Comparison of ENCODE assay signal across 11 cellular contexts in genomic region chr20:16580127-16580526, GRCh38. TPM values are rescaled to one million over a fixed set of nuclear protein-coding genes. Genes with fewer than 3 reads are reported as not detected.
DNase-seq lines count a peak whose midpoint lies in the region; ATAC-seq and TF ChIP-seq lines count a peak whose summit lies in the region.
"Had no signal": no experiment of that assay in that cellular context is flagged by ENCODE, and none has a peak within 500 bp of the region (broad histone marks: within the 10 kb centered on the region; RNA-seq: fewer than 3 reads in every experiment).

No MANE protein-coding gene starts in this region.

- H3K79me2 ChIP-seq in mammary epithelial cell (ENCODE audit: insufficient read depth, low read length), result no peaks in the 10 kb centered on the region

- CTCF ChIA-PET in mammary epithelial cell (lab: Charles Lee; ENCODE audit: low non-redundant PET), result interaction anchor here (0.6 kb wide), 2 partner anchors 17 to 638 kb away, joined by 3 read pairs; no protein-coding TSS in a partner anchor
- CTCF ChIA-PET in Calu3 (lab: Charles Lee), result no interaction called here

- peaks cover 18% of the 10 kb centered on the region for H3K4me1 ChIP-seq in mammary epithelial cell (ENCODE audit: insufficient read depth, low read length)
- peaks cover 0 to 16% (median 2%) of the 10 kb centered on the region in 4 donors for H3K4me1 ChIP-seq in right lobe of liver

- intact Hi-C loops in mammary epithelial cell (cut with micrococcal nuclease) (no loop called here), right lobe of liver (cut with DNase I) (no loop called here), Calu3 (cut with micrococcal nuclease; ENCODE audit: unreplicated experiment) (no loop called here)

- peak; percentile 73 to 92 (median 84) for ATAC-seq in right lobe of liver
- no peak for ATAC-seq in HG03432 (IDR thresholded peaks at IDR 0.05; ENCODE audit: unreplicated experiment)
- ATAC-seq in HG03469 (IDR thresholded peaks at IDR 0.05; ENCODE audit: unreplicated experiment), result no peak
- ATAC-seq: natural killer cell had no signal

- H3K27me3 Mint-ChIP-seq in Calu3 (ENCODE audit: unreplicated experiment), result no peaks in the 10 kb centered on the region

- H3K36me3 Mint-ChIP-seq in Calu3 (ENCODE audit: insufficient read depth, unreplicated experiment), result no peaks in the 10 kb centered on the region
- H3K36me3 Mint-ChIP-seq: natural killer cell had no signal

- in situ Hi-C loops in mammary epithelial cell (cut with MboI; ENCODE audit: low sequenced_read_pairs in 2 of 2), result no loop called here

- 0% methylated on average over 3 of the region's 3 CpGs for WGBS in mammary epithelial cell (ENCODE audit: low coverage, missing lambda C conversion rate)
- WGBS in right lobe of liver (ENCODE audit: insufficient coverage, low coverage, low lambda C conversion rate, missing lambda C conversion rate), result 9% methylated on average over 3 of the region's 3 CpGs

- H3K4me2 ChIP-seq in mammary epithelial cell (ENCODE audit: insufficient read depth, low read depth, low read length), result no peak overlapping the region

- H3K27ac ChIP-seq in mammary epithelial cell (ENCODE audit: insufficient read depth, low read depth, low read length), result no peak overlapping the region
- no peak overlapping the region for H3K27ac ChIP-seq in right lobe of liver
- H3K27ac ChIP-seq: C4-2B had no signal

- TF ChIP-seq POLR2A in right lobe of liver (IDR thresholded peaks at IDR 0.05), result no peak

- no TSS peak for BruUV-seq in mammary epithelial cell (replicated peaks; lab: Mats Ljungman, UMichigan)
- BruUV-seq in Calu3 (replicated peaks; lab: Mats Ljungman, UMichigan), result no TSS peak

- H3K27ac Mint-ChIP-seq in Calu3 (ENCODE audit: unreplicated experiment), result no peak overlapping the region
- H3K27ac Mint-ChIP-seq: natural killer cell had no signal

- H3K27me3 ChIP-seq in mammary epithelial cell (ENCODE audit: insufficient read depth, low read length) (no peaks in the 10 kb centered on the region), right lobe of liver (no peaks in the 10 kb centered on the region)

- H2AFZ ChIP-seq in mammary epithelial cell (ENCODE audit: low read depth, low read length), result peak overlapping the region; percentile 4

- dilution Hi-C loops in mammary epithelial cell (cut with HindIII; ENCODE audit: low sequenced_read_pairs), result no loop called here

- no peaks in the 10 kb centered on the region for H3K4me1 Mint-ChIP-seq in Calu3 (ENCODE audit: low read depth, unreplicated experiment)

- no peaks in the 10 kb centered on the region for H3K9me3 Mint-ChIP-seq in Calu3 (ENCODE audit: low read depth, unreplicated experiment)
- H3K9me3 Mint-ChIP-seq: natural killer cell had no signal

- H3K9ac ChIP-seq in mammary epithelial cell (ENCODE audit: insufficient read depth, low read length), result no peak overlapping the region

- TF ChIP-seq CTCF in AG09309 (IDR thresholded peaks at IDR 0.05; ENCODE audit: control insufficient read depth, insufficient read depth, low read depth, low read length, missing control alignments), result no peak
- no peak for TF ChIP-seq CTCF in mammary epithelial cell (conservative IDR thresholded peaks at IDR 0.05 in 1 of 2, IDR thresholded peaks at IDR 0.05 in 1 of 2; ENCODE audit: extremely low read depth in 1 of 2, insufficient read depth in 1 of 2, low read depth in 1 of 2, low read length in 2 of 2)
- TF ChIP-seq CTCF in right lobe of liver (IDR thresholded peaks at IDR 0.05), result no peak
- TF ChIP-seq CTCF in Calu3 (IDR thresholded peaks at IDR 0.05; ENCODE audit: unreplicated experiment), result no peak

- DNase-seq in AG09309 (ENCODE audit: low read depth) (peak; percentile 69), NCI-H1092 treated with DMSO at 0.1 percent for 48 hours (lab: John Stamatoyannopoulos, UW) (peak; percentile 29), mammary epithelial cell (peak; percentile 76), right lobe of liver (no peak), Calu3 (no peak)
- DNase-seq in activated CD4-positive, alpha-beta T cell treated with anti-CD3 and anti-CD28 coated beads, Interleukin-2, amount 50 U/mL, for 48 hours, result no peak
- DNase-seq: natural killer cell; stimulated activated CD8-positive, alpha-beta memory T cell treated with anti-CD3 and anti-CD28 coated beads, Interleukin-4, amount 100 ng/mL, for 48 hours had no signal

- H3K4me3 Mint-ChIP-seq in Calu3 (ENCODE audit: low read depth, unreplicated experiment), result no peak overlapping the region
- H3K4me3 Mint-ChIP-seq: natural killer cell had no signal

- H3K9me3 ChIP-seq in mammary epithelial cell (replicated peaks; ENCODE audit: insufficient read depth, low read length) (no peaks in the 10 kb centered on the region), right lobe of liver (no peaks in the 10 kb centered on the region)

- H3K4me3 ChIP-seq in AG09309 (ENCODE audit: control insufficient read depth, low read depth, low read length) (no peak overlapping the region), mammary epithelial cell (replicated peaks in 1 of 3; ENCODE audit: insufficient read depth in 1 of 3, low read depth in 2 of 3, low read length in 3 of 3) (no peak overlapping the region), right lobe of liver (no peak overlapping the region)

- H4K20me1 ChIP-seq in mammary epithelial cell (ENCODE audit: insufficient read depth, low read length), result no peaks in the 10 kb centered on the region

- H3K36me3 ChIP-seq in mammary epithelial cell (ENCODE audit: insufficient read depth, low read length) (no peaks in the 10 kb centered on the region), right lobe of liver (no peaks in the 10 kb centered on the region)

RNA-seq across cellular contexts. Expression of gene KIF16B, which starts 6.9 kb away (rescaled TPM):
- total RNA-seq in mammary epithelial cell (10 to 100 TPM; 12.2 to 15.0 TPM), right lobe of liver (10 to 100 TPM in 5 of 6 experiments, 1 to 10 TPM in 1; 8.4 to 15.9 (median 11.7) TPM), Calu3 (2022) (4.3 TPM in 2 replicates)
- polyA plus RNA-seq in mammary epithelial cell, result 4.6 TPM
- 9.1 TPM for polyA minus RNA-seq in mammary epithelial cell

Comparison
In these comparisons a context has a peak if more than half of its experiments do, and no peak if none do; other contexts are left out.
1. DNase-seq: peak in AG09309 (single experiment), NCI-H1092 treated with DMSO at 0.1 percent for 48 hours (single experiment) and mammary epithelial cell (single experiment); none in right lobe of liver (0 of 3), activated CD4-positive, alpha-beta T cell treated with anti-CD3 and anti-CD28 coated beads, Interleukin-2, amount 50 U/mL, for 48 hours (0 of 2) and Calu3 (single experiment).
2. ATAC-seq: peak in right lobe of liver (4 of 4); none in HG03432 (single experiment) and HG03469 (single experiment).